In genomic region chr20:18718129-18718528, GRCh38 we compare ENCODE assay signal across 23 cellular contexts.
DNase-seq lines count a peak whose midpoint lies in the region; ATAC-seq and TF ChIP-seq lines count a peak whose summit lies in the region.
"Had no signal": no experiment of that assay in that cellular context is flagged by ENCODE, and none has a peak within 500 bp of the region (broad histone marks: within the 10 kb centered on the region; RNA-seq: fewer than 3 reads in every experiment).

No MANE protein-coding gene starts in this region.

- H3K27me3 ChIP-seq in upper lobe of right lung = no peaks in the 10 kb centered on the region
- no peaks in the 10 kb centered on the region for H3K27me3 ChIP-seq in suprapubic skin
- H3K27me3 ChIP-seq: esophagus muscularis mucosa, pancreas had no signal

- H3K9me3 Mint-ChIP-seq in WTC11 = peaks cover 21% of the 10 kb centered on the region
- H3K9me3 Mint-ChIP-seq: activated naive CD4-positive, alpha-beta T cell treated with anti-CD3 and anti-CD28 coated beads for 36 hours; memory B cell had no signal

- DNase-seq in SHP77 (lab: John Stamatoyannopoulos, UW) (peak; percentile 17 to 18), SHP77 treated with DMSO at 0.1 percent for 48 hours (lab: John Stamatoyannopoulos, UW) (no peak), HT-29 (ENCODE audit: low spot score) (peak; percentile 28), WTC11 (ENCODE audit: low spot score) (no peak), upper lobe of right lung (no peak), activated gamma-delta T cell (lab: John Stamatoyannopoulos, UW) (no peak), SK-N-DZ (ENCODE audit: low spot score) (no peak), suprapubic skin (ENCODE audit: low spot score in 2 of 2) (no peak)
- DNase-seq: ACHN; activated CD8-positive, alpha-beta T cell treated with anti-CD3 and anti-CD28 coated beads, Interleukin-2, amount 10 ng/mL, durations not matched to agents 7 days and 5 days; activated naive CD4-positive, alpha-beta T cell treated with anti-CD3 and anti-CD28 coated beads for 36 hours; activated T-cell treated with anti-CD3 and anti-CD28 coated beads, Interleukin-2, amount 50 U/mL, for 1 hour; aorta; C1 segment of cervical spinal cord; H7; naive thymus-derived CD4-positive, alpha-beta T cell; NCI-H1436 treated with DMSO at 0.1 percent for 48 hours; NCI-H2227 treated with DMSO at 0.1 percent for 48 hours; pancreas; T-helper 9 cell had no signal

- peaks cover 13% of the 10 kb centered on the region for H3K36me3 Mint-ChIP-seq in WTC11

- H3K9me3 ChIP-seq in upper lobe of right lung = no peaks in the 10 kb centered on the region
- H3K9me3 ChIP-seq in suprapubic skin = no peaks in the 10 kb centered on the region
- H3K9me3 ChIP-seq: pancreas had no signal

- POLR2A ChIA-PET in WTC11 (lab: Charles Lee) = no interaction called here

- CTCF ChIA-PET in WTC11 (lab: Charles Lee) = interaction anchor here (0.8 to 1.5 kb wide), 2 partner anchors 86 to 186 kb away, joined by 3 to 4 read pairs; no protein-coding TSS in a partner anchor

- H3K4me3 Mint-ChIP-seq in WTC11 = no peak overlapping the region
- H3K4me3 Mint-ChIP-seq: activated CD8-positive, alpha-beta T cell treated with anti-CD3 and anti-CD28 coated beads, Interleukin-2, amount 10 ng/mL, durations not matched to agents 7 days and 5 days; activated naive CD4-positive, alpha-beta T cell treated with anti-CD3 and anti-CD28 coated beads for 36 hours; memory B cell; naive thymus-derived CD4-positive, alpha-beta T cell had no signal

- peaks cover 7% of the 10 kb centered on the region for H3K4me1 Mint-ChIP-seq in WTC11

- TF ChIP-seq CTCF in WTC11 (IDR thresholded peaks at IDR 0.05) (no peak), upper lobe of right lung (IDR thresholded peaks at IDR 0.05) (peak; percentile 6), suprapubic skin (IDR thresholded peaks at IDR 0.05) (no peak)

- WGBS in suprapubic skin = 72% methylated on average over 3 of the region's 3 CpGs

- TF ChIP-seq EP300 in suprapubic skin (IDR thresholded peaks at IDR 0.05) = no peak

- no peak for TF ChIP-seq POLR2A in suprapubic skin (IDR thresholded peaks at IDR 0.05)

- ATAC-seq in WTC11 (peak; percentile 51; the same call in 1 of the 2 replicates), upper lobe of right lung (no peak)
- ATAC-seq: activated CD4-positive, CD25-positive, alpha-beta regulatory T cell treated with anti-CD3 and anti-CD28 coated beads, Interleukin-2, amount 50 U/mL, for 24 hours; activated CD8-positive, alpha-beta T cell treated with anti-CD3 and anti-CD28 coated beads, Interleukin-2, amount 10 ng/mL, durations not matched to agents 7 days and 5 days; naive thymus-derived CD4-positive, alpha-beta T cell; pancreas had no signal

- H3K27me3 Mint-ChIP-seq in WTC11 (ENCODE audit: low read depth) = no peaks in the 10 kb centered on the region
- H3K27me3 Mint-ChIP-seq: memory B cell; naive thymus-derived CD4-positive, alpha-beta T cell had no signal

- H3K4me1 ChIP-seq in upper lobe of right lung (no peaks in the 10 kb centered on the region), suprapubic skin (peaks cover 3% of the 10 kb centered on the region)
- H3K4me1 ChIP-seq: esophagus muscularis mucosa, pancreas had no signal

- intact Hi-C loops in upper lobe of right lung (cut with DNase I) = no loop called here

- no peak overlapping the region for H3K4me3 ChIP-seq in upper lobe of right lung
- H3K4me3 ChIP-seq in suprapubic skin = no peak overlapping the region
- H3K4me3 ChIP-seq: esophagus muscularis mucosa, pancreas had no signal

- H3K27ac Mint-ChIP-seq in WTC11 = no peak overlapping the region
- H3K27ac Mint-ChIP-seq: activated CD8-positive, alpha-beta T cell treated with anti-CD3 and anti-CD28 coated beads, Interleukin-2, amount 10 ng/mL, durations not matched to agents 7 days and 5 days; activated naive CD4-positive, alpha-beta T cell treated with anti-CD3 and anti-CD28 coated beads for 36 hours; memory B cell; naive thymus-derived CD4-positive, alpha-beta T cell had no signal

- no peaks in the 10 kb centered on the region for H3K36me3 ChIP-seq in upper lobe of right lung
- H3K36me3 ChIP-seq in suprapubic skin = no peaks in the 10 kb centered on the region
- H3K36me3 ChIP-seq: pancreas had no signal

- no peak overlapping the region for H3K27ac ChIP-seq in upper lobe of right lung
- H3K27ac ChIP-seq in suprapubic skin = no peak overlapping the region
- H3K27ac ChIP-seq: esophagus muscularis mucosa, pancreas had no signal

TF ChIP-seq in WTC11, 78 proteins besides CTCF, POLR2A, EP300 and RAD21:
- TF ChIP-seq GRHL2 (CRISPR knock-in tag; IDR thresholded peaks at IDR 0.05; ENCODE audit: insufficient replicate concordance, severe bottlenecking) (no peak), NFE2L1 (CRISPR knock-in tag; IDR thresholded peaks at IDR 0.05) (no peak)

Comparison
In these comparisons a context has a peak if more than half of its experiments do, and no peak if none do; other contexts are left out.
1. DNase-seq: peak in SHP77 (2 of 2) and HT-29 (single experiment); none in SHP77 treated with DMSO at 0.1 percent for 48 hours (single experiment), WTC11 (single experiment), upper lobe of right lung (single experiment), activated gamma-delta T cell (single experiment), SK-N-DZ (single experiment) and suprapubic skin (0 of 2).